ENCODE assay signal across 16 cellular contexts in the genomic region with DNA sequence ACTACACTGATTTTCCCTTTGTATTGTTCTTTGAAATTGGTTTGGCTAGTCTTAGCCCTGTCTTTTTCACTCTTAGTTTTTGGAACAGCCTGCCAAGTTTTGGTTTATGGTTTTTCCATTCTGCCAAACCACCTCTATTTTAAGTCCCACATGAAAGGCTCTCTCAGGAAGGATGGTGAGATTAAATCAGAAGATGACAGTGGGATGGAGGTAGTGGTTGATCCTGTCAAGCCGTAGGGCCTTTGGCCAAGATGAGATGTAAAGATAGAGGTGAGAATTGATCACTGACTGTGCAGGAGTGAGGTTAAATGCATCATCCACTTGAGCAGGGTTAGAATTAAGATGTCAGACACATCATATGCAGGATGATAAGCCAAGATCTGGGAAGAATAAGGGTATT.
"Had no signal": no experiment of that assay in that cellular context is flagged by ENCODE, and none has a peak within 500 bp of the region (broad histone marks: within the 10 kb centered on the region; RNA-seq: fewer than 3 reads in every experiment).

No MANE protein-coding gene starts in this region.

- H3K9me3 Mint-ChIP-seq: neural crest cell had no signal

- H3K4me3 Mint-ChIP-seq: naive thymus-derived CD8-positive, alpha-beta T cell; neural crest cell had no signal

- H3K36me3 ChIP-seq: colonic mucosa, esophagus squamous epithelium, heart right ventricle had no signal

- H3K9me3 ChIP-seq: colonic mucosa, esophagus squamous epithelium, heart right ventricle had no signal

- H3K36me3 Mint-ChIP-seq: naive thymus-derived CD8-positive, alpha-beta T cell had no signal

- H3K27me3 Mint-ChIP-seq: progenitor cell of endocrine pancreas had no signal

- ATAC-seq: heart right ventricle; naive thymus-derived CD8-positive, alpha-beta T cell; right cardiac atrium had no signal

- H3K4me1 ChIP-seq: colonic mucosa, esophagus squamous epithelium, heart right ventricle had no signal

- DNase-seq: colonic mucosa; dermis blood vessel endothelial cell; esophagus squamous epithelium; heart right ventricle; hypothalamus; kidney glomerular epithelial cell; naive thymus-derived CD8-positive, alpha-beta T cell; right cardiac atrium; small intestine; stimulated activated CD4-positive, alpha-beta T cell treated with anti-CD3 and anti-CD28 coated beads, Interleukin-12 subunit alpha, Interleukin-12 subunit beta, amount 100 ng/mL, for 4 hours; stimulated activated naive CD4-positive, alpha-beta T cell; trophoblast cell had no signal

- H3K4me3 ChIP-seq: colonic mucosa, esophagus squamous epithelium, heart right ventricle had no signal

- FAIRE-seq: frontal cortex, islet of Langerhans, small intestine had no signal

- H3K27me3 ChIP-seq: colonic mucosa, heart right ventricle had no signal

- H3K4me1 Mint-ChIP-seq: naive thymus-derived CD8-positive, alpha-beta T cell; neural crest cell had no signal

- H3K27ac Mint-ChIP-seq: naive thymus-derived CD8-positive, alpha-beta T cell; progenitor cell of endocrine pancreas had no signal

- H3K27ac ChIP-seq: colonic mucosa, esophagus squamous epithelium, heart right ventricle had no signal
